In genomic region chr16:85227262-85227923, GRCh38 we compare ENCODE assay signal across 1 cellular context.
TF ChIP-seq lines count a peak whose summit lies in the region.

No MANE protein-coding gene starts in this region.

TF ChIP-seq in GM23338, 12 proteins besides CTCF, POLR2A, EP300 and RAD21 (continued from another document):
- TF ChIP-seq ZNF462 (CRISPR knock-in tag; IDR thresholded peaks at IDR 0.05): no peak
- TF ChIP-seq ETS1 (IDR thresholded peaks at IDR 0.05): no peak
- TF ChIP-seq REST (IDR thresholded peaks at IDR 0.05; ENCODE audit: unreplicated experiment): no peak
- TF ChIP-seq JUNB (IDR thresholded peaks at IDR 0.05; ENCODE audit: unreplicated experiment): no peak
- TF ChIP-seq CREB1 (CRISPR knock-in tag; IDR thresholded peaks at IDR 0.05; ENCODE audit: low read depth): no peak
- no peak for TF ChIP-seq POLR2AphosphoS5 (IDR thresholded peaks at IDR 0.05; ENCODE audit: low read depth)
- no peak for TF ChIP-seq EZH2phosphoT487 (IDR thresholded peaks at IDR 0.05; ENCODE audit: unreplicated experiment)
